Comparison of ENCODE assay signal across 12 cellular contexts in genomic region chr2:62266433-62267038, GRCh38.
A peak's percentile ranks its signal among the peaks of the same experiment; 100 is the strongest.
DNase-seq lines count a peak whose midpoint lies in the region; ATAC-seq, FAIRE-seq and TF ChIP-seq lines count a peak whose summit lies in the region.
"Had no signal": no experiment of that assay in that cellular context is flagged by ENCODE, and none has a peak within 500 bp of the region (broad histone marks: within the 10 kb centered on the region; RNA-seq: fewer than 3 reads in every experiment).

No MANE protein-coding gene starts in this region.

- H3K4me2 ChIP-seq in K562 (ENCODE audit: insufficient read depth, low read length): no peak overlapping the region

- H3K27me3 ChIP-seq in K562 (ENCODE audit: control insufficient read depth in 2 of 2, insufficient read depth in 2 of 2, low read length in 2 of 2): no peaks in the 10 kb centered on the region
- H3K27me3 ChIP-seq in testis: no peaks in the 10 kb centered on the region
- H3K27me3 ChIP-seq: pancreas had no signal

- in situ Hi-C loops in K562 (cut with MboI): no loop called here

- intact Hi-C loops in K562 (cut with micrococcal nuclease) (no loop called here), testis (cut with DNase I; ENCODE audit: low total_unique reads) (no loop called here)

- H4K20me1 ChIP-seq in K562 (replicated peaks; ENCODE audit: control insufficient read depth, insufficient read depth, low read length): no peaks in the 10 kb centered on the region

- FAIRE-seq in K562 (lab: Jason Lieb, UNC) (no peak), urothelium cell line (lab: Jason Lieb, UNC) (no peak)
- FAIRE-seq: pancreas had no signal

- WGBS in K562 (ENCODE audit: insufficient coverage, low coverage, missing lambda C conversion rate): 49% methylated on average over 6 of the region's 7 CpGs
- WGBS in testis, 2 donors: 77 to 81% methylated on average over 7 of the region's 7 CpGs

- peak; percentile 52; the same call in 2 of the 3 replicates for ATAC-seq in K562

- H3K79me2 ChIP-seq in K562 (ENCODE audit: control insufficient read depth, insufficient read depth, low read length): no peaks in the 10 kb centered on the region

- H3K9me3 ChIP-seq in K562 (replicated peaks; ENCODE audit: control insufficient read depth, insufficient read depth, low read depth, low read length): 0 out of 2 replicates have a peak, but pooled peaks cover 2% of the 10 kb centered on the region
- no peaks in the 10 kb centered on the region for H3K9me3 ChIP-seq in testis
- H3K9me3 ChIP-seq: pancreas had no signal

- H2AFZ ChIP-seq in K562 (ENCODE audit: low read depth, low read length): peak overlapping the region; percentile 46; the same call in 1 of the 2 replicates

- DNase-seq in HFF-Myc (ENCODE audit: extremely low read depth, low read depth) (peak; percentile 67), K562 (ENCODE audit: extremely low read depth in 1 of 4, low spot score in 3 of 4) (peak in 1 of 4 experiments; percentile 18), iPS-NIHi11 (ENCODE audit: low spot score) (peak; percentile 43), urothelium cell line (ENCODE audit: low spot score) (peak; percentile 38), testis (no peak), SIG-M5 treated with dmso at 0.1 percent for 504 hours (lab: John Stamatoyannopoulos, UW; ENCODE audit: unreplicated experiment) (no peak), medulla oblongata (ENCODE audit: extremely low spot score) (no peak)
- DNase-seq: activated CD4-positive, alpha-beta T cell treated with anti-CD3 and anti-CD28 coated beads for 4 hours; activated naive CD4-positive, alpha-beta T cell; GDM1; NCI-H510A treated with DMSO at 0.1 percent for 48 hours; pancreas had no signal

- H3K36me3 ChIP-seq in K562 (ENCODE audit: control insufficient read depth, insufficient read depth, low read length) (no peaks in the 10 kb centered on the region), testis (ENCODE audit: low read depth, missing control alignments) (no peaks in the 10 kb centered on the region)
- H3K36me3 ChIP-seq: pancreas had no signal

- TF ChIP-seq RAD21 in K562 (CRISPR knock-in tag; conservative IDR thresholded peaks at IDR 0.05 in 1 of 2, IDR thresholded peaks at IDR 0.05 in 1 of 2): no peak

- no peak for TF ChIP-seq CTCF in HFF-Myc (IDR thresholded peaks at IDR 0.05; ENCODE audit: low read depth, low read length, missing control alignments)
- no peak for TF ChIP-seq CTCF in K562 (IDR thresholded peaks at IDR 0.05 in 2 of 3, conservative IDR thresholded peaks at IDR 0.05 in 1 of 3; ENCODE audit: insufficient read depth in 2 of 3, low read depth in 1 of 3, low read length in 3 of 3)
- no peak for TF ChIP-seq CTCF in testis (IDR thresholded peaks at IDR 0.05)

- no peak overlapping the region for H3K9ac ChIP-seq in K562 (ENCODE audit: insufficient read depth in 1 of 2, low read depth in 2 of 2, low read length in 2 of 2)

- H3K4me3 ChIP-seq in HFF-Myc (replicated peaks; ENCODE audit: low read depth, low read length) (no peak overlapping the region), K562 (no peak overlapping the region), testis (no peak overlapping the region)
- H3K4me3 ChIP-seq: pancreas had no signal

- no TSS peak for BruUV-seq in K562 (replicated peaks; lab: Mats Ljungman, UMichigan)

- no peak for TF ChIP-seq POLR2A in K562 (conservative IDR thresholded peaks at IDR 0.05)
- TF ChIP-seq POLR2A in testis (IDR thresholded peaks at IDR 0.05): no peak

- CTCF ChIA-PET in K562 (lab: Yijun Ruan, JAX; ENCODE audit: low intra/inter-chr PET ratio): no interaction called here

- POLR2A ChIA-PET in K562 (lab: Yijun Ruan, JAX): no interaction called here

- TF ChIP-seq EP300 in K562 (IDR thresholded peaks at IDR 0.05; ENCODE audit: low read length): no peak

- no peaks in the 10 kb centered on the region for H3K9me1 ChIP-seq in K562 (ENCODE audit: control insufficient read depth, insufficient read depth, low read length)

- H3K27ac ChIP-seq in K562 (ENCODE audit: extremely low read depth, low read depth, low read length): no peak overlapping the region
- no peak overlapping the region for H3K27ac ChIP-seq in testis
- H3K27ac ChIP-seq: pancreas had no signal

- H3K4me1 ChIP-seq in K562 (replicated peaks in 1 of 2; ENCODE audit: control insufficient read depth in 2 of 2, insufficient read depth in 2 of 2, low read length in 2 of 2) (peaks cover 3 to 4% of the 10 kb centered on the region in 2 experiments; a peak in 4 of 5 replicates), testis (no peaks in the 10 kb centered on the region)

TF ChIP-seq in K562, 482 proteins besides CTCF, POLR2A, EP300 and RAD21:
- TF ChIP-seq BACH1 (tag; IDR thresholded peaks at IDR 0.05) (no peak), ZNF165 (CRISPR knock-in tag; IDR thresholded peaks at IDR 0.05; ENCODE audit: borderline replicate concordance) (no peak), RBBP5 (IDR thresholded peaks at IDR 0.05; ENCODE audit: borderline replicate concordance, insufficient read depth, low read length, poor library complexity, severe bottlenecking) (no peak), HNRNPK (IDR thresholded peaks at IDR 0.05; ENCODE audit: low read depth, low read length, poor library complexity, severe bottlenecking) (no peak), SRSF9 (IDR thresholded peaks at IDR 0.05; ENCODE audit: borderline replicate concordance, low read depth, low read length) (no peak), RBM22 (IDR thresholded peaks at IDR 0.05; ENCODE audit: low read depth, low read length, poor library complexity, severe bottlenecking) (no peak), DIDO1 (tag; IDR thresholded peaks at IDR 0.05; ENCODE audit: low read depth) (no peak), UBTF (IDR thresholded peaks at IDR 0.05; ENCODE audit: borderline replicate concordance in 1 of 2, low read depth in 2 of 2, low read length in 2 of 2) (no peak), ZNF324 (CRISPR knock-in tag; IDR thresholded peaks at IDR 0.05) (no peak), ZNF644 (tag; IDR thresholded peaks at IDR 0.05; ENCODE audit: low read depth) (no peak), U2AF2 (optimal IDR thresholded peaks at IDR 0.05; ENCODE audit: low read depth, low read length) (no peak), ZNF398 (CRISPR knock-in tag; IDR thresholded peaks at IDR 0.05) (no peak), PATZ1 (CRISPR knock-in tag; IDR thresholded peaks at IDR 0.05; ENCODE audit: borderline replicate concordance) (no peak), ZNF431 (CRISPR knock-in tag; IDR thresholded peaks at IDR 0.05) (no peak), NFYB (IDR thresholded peaks at IDR 0.05; ENCODE audit: extremely low read depth, insufficient read length) (no peak), ZNF274 (IDR thresholded peaks at IDR 0.05; ENCODE audit: borderline replicate concordance, low read depth, low read length) (no peak)

Comparison
In these comparisons a context has a peak if more than half of its experiments do, and no peak if none do; other contexts are left out.
1. DNase-seq: peak in HFF-Myc (single experiment), iPS-NIHi11 (single experiment) and urothelium cell line (single experiment); none in testis (single experiment), SIG-M5 treated with dmso at 0.1 percent for 504 hours (single experiment) and medulla oblongata (single experiment).